In genomic region chr3:9542182-9542581, GRCh38 we compare ENCODE assay signal across 39 cellular contexts. TPM values are rescaled to one million over a fixed set of nuclear protein-coding genes. Genes with fewer than 3 reads are reported as not detected.
"Had no signal": no experiment of that assay in that cellular context is flagged by ENCODE, and none has a peak within 500 bp of the region (broad histone marks: within the 10 kb centered on the region; RNA-seq: fewer than 3 reads in every experiment).

No MANE protein-coding gene starts in this region.

- H3K27ac Mint-ChIP-seq: activated B cell treated with CpG ODN at 0.5 μM for 24 hours; activated CD4-positive, alpha-beta memory T cell treated with anti-CD3 and anti-CD28 coated beads for 36 hours; activated CD4-positive, alpha-beta T cell treated with anti-CD3 and anti-CD28 coated beads, Interleukin-2, amount 10 ng/mL, durations not matched to agents 24 days and 14 days; activated CD8-positive, alpha-beta T cell treated with anti-CD3 and anti-CD28 coated beads for 36 hours; activated naive CD4-positive, alpha-beta T cell treated with anti-CD3 and anti-CD28 coated beads for 36 hours; activated naive CD4-positive, alpha-beta T cell treated with anti-CD3 and anti-CD28 coated beads, Interleukin-2, amount 50 U/mL, for 72 hours; activated naive CD8-positive, alpha-beta T cell treated with anti-CD3 and anti-CD28 coated beads for 36 hours; activated T-cell treated with anti-CD3 and anti-CD28 coated beads, Interleukin-2, amount 50 U/mL, for 72 hours; activated T-helper 1 cell treated with anti-CD3 and anti-CD28 coated beads, Interleukin-12 subunit alpha, Interleukin-12 subunit beta, Interleukin-2, Interleukin-4 antibody, amounts not matched to agents 30 ng/mL and 10 ng/mL and 1 ng/mL, durations not matched to agents 14 hours and 24 hours and 36 hours; activated T-helper 17 cell treated with anti-CD3 and anti-CD28 coated beads, Interleukin-2, amount 50 U/mL, for 72 hours; brain; T-helper 1 cell treated with Interleukin-12 subunit alpha and Interleukin-12 subunit beta and Interleukin-4 antibody, amounts not matched to agents 30 μg/mL and 1 μg/mL, for 36 hours; T-helper 2 cell treated with Interferon-gamma antibody and Interleukin-4, amounts not matched to agents 5 μg/mL and 100 μg/mL, for 36 hours had no signal

- H3K36me3 Mint-ChIP-seq: activated CD4-positive, alpha-beta memory T cell treated with anti-CD3 and anti-CD28 coated beads for 36 hours; activated naive CD4-positive, alpha-beta T cell treated with anti-CD3 and anti-CD28 coated beads, Interleukin-2, amount 50 U/mL, for 72 hours; activated naive CD8-positive, alpha-beta T cell treated with anti-CD3 and anti-CD28 coated beads for 36 hours had no signal

- H3K4me3 ChIP-seq: ascending aorta, cardiac muscle cell had no signal

- H3K36me3 ChIP-seq: ascending aorta, cardiac muscle cell had no signal

- H3K4me1 Mint-ChIP-seq: activated B cell treated with CpG ODN at 0.5 μM for 24 hours; activated CD4-positive, alpha-beta T cell treated with anti-CD3 and anti-CD28 coated beads, Interleukin-2, amount 10 ng/mL, durations not matched to agents 24 days and 14 days; activated naive CD8-positive, alpha-beta T cell treated with anti-CD3 and anti-CD28 coated beads for 36 hours; activated T-helper 17 cell treated with anti-CD3 and anti-CD28 coated beads, Interleukin-2, amount 50 U/mL, for 72 hours; brain; central memory CD8-positive, alpha-beta T cell had no signal

- H3K4me3 Mint-ChIP-seq: activated B cell treated with CpG ODN at 0.5 μM for 24 hours; activated CD4-positive, alpha-beta memory T cell treated with anti-CD3 and anti-CD28 coated beads for 36 hours; activated CD4-positive, alpha-beta T cell treated with anti-CD3 and anti-CD28 coated beads, Interleukin-2, amount 10 ng/mL, durations not matched to agents 24 days and 14 days; activated CD8-positive, alpha-beta T cell treated with anti-CD3 and anti-CD28 coated beads for 36 hours; activated naive CD4-positive, alpha-beta T cell treated with anti-CD3 and anti-CD28 coated beads for 36 hours; activated naive CD8-positive, alpha-beta T cell treated with anti-CD3 and anti-CD28 coated beads for 36 hours; activated T-cell treated with anti-CD3 and anti-CD28 coated beads, Interleukin-2, amount 50 U/mL, for 4 hours; activated T-cell treated with anti-CD3 and anti-CD28 coated beads, Interleukin-2, amount 50 U/mL, for 72 hours; activated T-helper 1 cell treated with anti-CD3 and anti-CD28 coated beads, Interleukin-12 subunit alpha, Interleukin-12 subunit beta, Interleukin-2, Interleukin-4 antibody, amounts not matched to agents 30 ng/mL and 10 ng/mL and 1 ng/mL, durations not matched to agents 14 hours and 24 hours and 36 hours; activated T-helper 17 cell treated with anti-CD3 and anti-CD28 coated beads, Interleukin-2, amount 50 U/mL, for 72 hours; brain; central memory CD8-positive, alpha-beta T cell; T-helper 1 cell treated with Interleukin-12 subunit alpha and Interleukin-12 subunit beta and Interleukin-4 antibody, amounts not matched to agents 30 μg/mL and 1 μg/mL, for 36 hours; T-helper 2 cell treated with Interferon-gamma antibody and Interleukin-4, amounts not matched to agents 5 μg/mL and 100 μg/mL, for 36 hours had no signal

- H3K27me3 ChIP-seq: ascending aorta, cardiac muscle cell had no signal

- H3K9me3 ChIP-seq: ascending aorta had no signal

- H3K27ac ChIP-seq: ascending aorta, cardiac muscle cell, VCaP had no signal

- H3K4me1 ChIP-seq: ascending aorta had no signal

- DNase-seq: activated B cell treated with CpG ODN at 0.5 μM for 24 hours; activated CD4-positive, alpha-beta memory T cell treated with anti-CD3 and anti-CD28 coated beads for 36 hours; activated CD4-positive, alpha-beta T cell treated with anti-CD3 and anti-CD28 coated beads for 4 hours; activated CD4-positive, alpha-beta T cell treated with anti-CD3 and anti-CD28 coated beads, Interleukin-2, amount 10 ng/mL, durations not matched to agents 24 days and 14 days; activated CD4-positive, alpha-beta T cell treated with anti-CD3 and anti-CD28 coated beads, Interleukin-2, amount 50 U/mL, for 1 hour; activated CD4-positive, alpha-beta T cell treated with anti-CD3 and anti-CD28 coated beads, Interleukin-2, amount 50 U/mL, for 4 hours; activated CD4-positive, CD25-positive, alpha-beta regulatory T cell treated with anti-CD3 and anti-CD28 coated beads, Interleukin-2, amount 50 U/mL, for 72 hours; activated CD8-positive, alpha-beta memory T cell treated with anti-CD3 and anti-CD28 coated beads, Interleukin-2, amount 50 U/mL, for 4 hours; activated CD8-positive, alpha-beta T cell treated with anti-CD3 and anti-CD28 coated beads for 36 hours; activated effector memory CD4-positive, alpha-beta T cell treated with anti-CD3 and anti-CD28 coated beads, Interleukin-2, amount 50 U/mL, for 16 hours; activated gamma-delta T cell treated with Interleukin-2 at 50 U/mL for 16 hours; activated naive CD4-positive, alpha-beta T cell; activated naive CD4-positive, alpha-beta T cell treated with anti-CD3 and anti-CD28 coated beads for 36 hours; activated naive CD4-positive, alpha-beta T cell treated with anti-CD3 and anti-CD28 coated beads, Interleukin-2, amount 50 U/mL, for 16 hours; activated naive CD8-positive, alpha-beta T cell treated with anti-CD3 and anti-CD28 coated beads for 36 hours; activated T-cell treated with anti-CD3 and anti-CD28 coated beads for 4 hours; activated T-cell treated with anti-CD3 and anti-CD28 coated beads, Interleukin-2, amount 50 U/mL, for 1 hour; activated T-cell treated with anti-CD3 and anti-CD28 coated beads, Interleukin-2, amount 50 U/mL, for 4 hours; activated T-cell treated with anti-CD3 and anti-CD28 coated beads, Interleukin-2, amount 50 U/mL, for 72 hours; amygdala; anterior cingulate cortex; caudate nucleus; cerebellar nuclear complex; T-helper 1 cell; T-helper 2 cell; T-helper 9 cell had no signal

- H3K9me3 Mint-ChIP-seq: activated B cell treated with CpG ODN at 0.5 μM for 24 hours; activated CD4-positive, alpha-beta memory T cell treated with anti-CD3 and anti-CD28 coated beads for 36 hours; activated CD4-positive, alpha-beta T cell treated with anti-CD3 and anti-CD28 coated beads, Interleukin-2, amount 10 ng/mL, durations not matched to agents 24 days and 14 days; activated CD8-positive, alpha-beta T cell treated with anti-CD3 and anti-CD28 coated beads for 36 hours; activated naive CD4-positive, alpha-beta T cell treated with anti-CD3 and anti-CD28 coated beads for 36 hours; activated naive CD8-positive, alpha-beta T cell treated with anti-CD3 and anti-CD28 coated beads for 36 hours; activated T-cell treated with anti-CD3 and anti-CD28 coated beads, Interleukin-2, amount 50 U/mL, for 4 hours; activated T-cell treated with anti-CD3 and anti-CD28 coated beads, Interleukin-2, amount 50 U/mL, for 72 hours; activated T-helper 1 cell treated with anti-CD3 and anti-CD28 coated beads, Interleukin-12 subunit alpha, Interleukin-12 subunit beta, Interleukin-2, Interleukin-4 antibody, amounts not matched to agents 30 ng/mL and 10 ng/mL and 1 ng/mL, durations not matched to agents 14 hours and 24 hours and 36 hours; activated T-helper 17 cell treated with anti-CD3 and anti-CD28 coated beads, Interleukin-2, amount 50 U/mL, for 72 hours; central memory CD8-positive, alpha-beta T cell; T-helper 1 cell treated with Interleukin-12 subunit alpha and Interleukin-12 subunit beta and Interleukin-4 antibody, amounts not matched to agents 30 μg/mL and 1 μg/mL, for 36 hours; T-helper 2 cell treated with Interferon-gamma antibody and Interleukin-4, amounts not matched to agents 5 μg/mL and 100 μg/mL, for 36 hours had no signal

- ATAC-seq: activated CD8-positive, alpha-beta T cell treated with anti-CD3 and anti-CD28 coated beads for 36 hours; activated naive CD4-positive, alpha-beta T cell treated with anti-CD3 and anti-CD28 coated beads, Interleukin-2, amount 50 U/mL, for 72 hours; activated T-cell treated with anti-CD3 and anti-CD28 coated beads, Interleukin-2, amount 50 U/mL, for 4 hours; activated T-cell treated with anti-CD3 and anti-CD28 coated beads, Interleukin-2, amount 50 U/mL, for 72 hours; activated T-helper 17 cell treated with anti-CD3 and anti-CD28 coated beads, Interleukin-2, amount 50 U/mL, for 72 hours had no signal

RNA-seq across cellular contexts. Expression of gene LHFPL4, which starts 11.4 kb away (rescaled TPM):
- total RNA-seq: activated B cell treated with CpG ODN at 0.5 μM for 24 hours; activated CD4-positive, alpha-beta memory T cell treated with anti-CD3 and anti-CD28 coated beads for 36 hours; activated CD4-positive, alpha-beta T cell treated with anti-CD3 and anti-CD28 coated beads, Interleukin-2, amount 10 ng/mL, durations not matched to agents 24 days and 14 days; activated CD8-positive, alpha-beta memory T cell treated with anti-CD3 and anti-CD28 coated beads for 36 hours; activated CD8-positive, alpha-beta T cell treated with anti-CD3 and anti-CD28 coated beads for 36 hours; activated naive CD4-positive, alpha-beta T cell treated with anti-CD3 and anti-CD28 coated beads for 36 hours; activated naive CD4-positive, alpha-beta T cell treated with anti-CD3 and anti-CD28 coated beads, Interleukin-2, amount 50 U/mL, for 72 hours; activated naive CD8-positive, alpha-beta T cell treated with anti-CD3 and anti-CD28 coated beads for 36 hours; activated T-cell treated with anti-CD3 and anti-CD28 coated beads, Interleukin-2, amount 50 U/mL, for 4 hours; activated T-cell treated with anti-CD3 and anti-CD28 coated beads, Interleukin-2, amount 50 U/mL, for 72 hours; activated T-helper 1 cell treated with anti-CD3 and anti-CD28 coated beads, Interleukin-12 subunit alpha, Interleukin-12 subunit beta, Interleukin-2, Interleukin-4 antibody, amounts not matched to agents 30 ng/mL and 10 ng/mL and 1 ng/mL, durations not matched to agents 14 hours and 24 hours and 36 hours; activated T-helper 17 cell treated with anti-CD3 and anti-CD28 coated beads, Interleukin-2, amount 50 U/mL, for 72 hours; ascending aorta; bronchial epithelial cell; cardiac muscle cell; chondrocyte had no signal
